ENCODE assay signal across 30 cellular contexts in the genomic region with DNA sequence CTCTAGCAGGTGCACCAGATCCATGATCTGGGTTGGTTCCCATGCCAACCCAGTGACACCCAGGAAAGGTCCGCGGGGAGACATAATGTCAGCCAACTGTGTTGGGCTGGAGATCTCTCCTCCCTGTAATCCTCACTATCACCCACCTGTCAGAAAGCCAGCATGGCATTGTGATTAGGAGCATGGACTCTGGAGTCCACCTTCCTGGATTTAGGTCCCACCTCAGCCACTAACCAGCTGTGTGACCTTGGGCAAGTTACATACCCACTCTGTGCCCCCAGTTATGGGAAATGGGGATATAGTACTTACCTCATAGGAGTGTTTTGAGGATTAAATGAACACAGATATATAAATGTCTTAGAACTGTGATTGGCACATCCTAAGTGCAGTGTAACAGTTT.
"Had no signal": no experiment of that assay in that cellular context is flagged by ENCODE, and none has a peak within 500 bp of the region (broad histone marks: within the 10 kb centered on the region; RNA-seq: fewer than 3 reads in every experiment).

No MANE protein-coding gene starts in this region.

- H3K4me1 ChIP-seq: colonic mucosa, gastrocnemius medialis, sigmoid colon, thyroid gland, upper lobe of left lung, vagina had no signal

- H3K27me3 Mint-ChIP-seq: activated CD8-positive, alpha-beta memory T cell treated with anti-CD3 and anti-CD28 coated beads, Interleukin-2, amount 10 ng/mL, durations not matched to agents 7 days and 5 days; progenitor cell of endocrine pancreas; stimulated activated memory B cell treated with anti-CD40 and anti-IgM and Interleukin-4, amounts not matched to agents 10 μg/mL and 1 μg/mL and 100 μg/mL, for 72 hours had no signal

- H3K4me3 Mint-ChIP-seq: activated CD8-positive, alpha-beta memory T cell treated with anti-CD3 and anti-CD28 coated beads, Interleukin-2, amount 10 ng/mL, durations not matched to agents 7 days and 5 days; activated CD8-positive, alpha-beta T cell treated with anti-CD3 and anti-CD28 coated beads for 36 hours; activated T-cell treated with anti-CD3 and anti-CD28 coated beads, Interleukin-2, amount 50 U/mL, for 72 hours; nephron; stimulated activated memory B cell treated with anti-CD40 and anti-IgM and Interleukin-4, amounts not matched to agents 10 μg/mL and 1 μg/mL and 100 μg/mL, for 72 hours; stimulated activated naive CD8-positive, alpha-beta T cell treated with anti-CD3 and anti-CD28 coated beads, Interleukin-15, amount 100 ng/mL, for 72 hours; T-helper 1 cell treated with Interleukin-12 subunit alpha and Interleukin-12 subunit beta and Interleukin-4 antibody, amounts not matched to agents 30 μg/mL and 1 μg/mL, for 36 hours had no signal

- ATAC-seq: activated CD8-positive, alpha-beta memory T cell treated with anti-CD3 and anti-CD28 coated beads, Interleukin-2, amount 10 ng/mL, durations not matched to agents 7 days and 5 days; activated CD8-positive, alpha-beta T cell treated with anti-CD3 and anti-CD28 coated beads for 36 hours; activated naive CD4-positive, alpha-beta T cell treated with anti-CD3 and anti-CD28 coated beads, Interleukin-2, amount 50 U/mL, for 72 hours; activated T-cell treated with anti-CD3 and anti-CD28 coated beads, Interleukin-2, amount 50 U/mL, for 72 hours; gastrocnemius medialis; left ventricle myocardium superior; mucosa of descending colon; stimulated activated memory B cell treated with anti-CD40 and anti-IgM and Interleukin-4, amounts not matched to agents 10 μg/mL and 1 μg/mL and 100 μg/mL, for 72 hours; stimulated activated naive CD8-positive, alpha-beta T cell treated with anti-CD3 and anti-CD28 coated beads, Interleukin-15, amount 100 ng/mL, for 72 hours had no signal

- H3K9me3 Mint-ChIP-seq: activated naive CD4-positive, alpha-beta T cell treated with anti-CD3 and anti-CD28 coated beads, Interleukin-2, amount 50 U/mL, for 72 hours; nephron; stimulated activated memory B cell treated with anti-CD40 and anti-IgM and Interleukin-4, amounts not matched to agents 10 μg/mL and 1 μg/mL and 100 μg/mL, for 72 hours; stimulated activated naive CD8-positive, alpha-beta T cell treated with anti-CD3 and anti-CD28 coated beads, Interleukin-15, amount 100 ng/mL, for 72 hours had no signal

- H3K27me3 ChIP-seq: colonic mucosa, gastrocnemius medialis, sigmoid colon, thyroid gland, upper lobe of left lung, vagina had no signal

- H3K4me3 ChIP-seq: colonic mucosa, gastrocnemius medialis, mucosa of descending colon, sigmoid colon, thyroid gland, upper lobe of left lung, vagina had no signal

- FAIRE-seq: small intestine, TTC549 had no signal

- DNase-seq: activated CD4-positive, alpha-beta T cell treated with anti-CD3 and anti-CD28 coated beads, Interleukin-2, amount 50 U/mL, for 1 hour; activated CD8-positive, alpha-beta memory T cell treated with anti-CD3 and anti-CD28 coated beads, Interleukin-2, amount 10 ng/mL, durations not matched to agents 7 days and 5 days; activated CD8-positive, alpha-beta T cell treated with anti-CD3 and anti-CD28 coated beads for 36 hours; activated naive CD4-positive, alpha-beta T cell; activated T-cell treated with anti-CD3 and anti-CD28 coated beads for 4 hours; activated T-cell treated with anti-CD3 and anti-CD28 coated beads, Interleukin-2, amount 50 U/mL, for 72 hours; cerebellar nuclear complex; colonic mucosa; effector memory CD4-positive, alpha-beta T cell; gastrocnemius medialis; glutamatergic neuron; left ventricle myocardium superior; mucosa of descending colon; retina; sigmoid colon; small intestine; stimulated activated CD4-positive, alpha-beta T cell treated with anti-CD3 and anti-CD28 coated beads, Interleukin-1b, Interleukin-23, amount 100 ng/mL, for 48 hours; stimulated activated CD4-positive, alpha-beta T cell treated with anti-CD3 and anti-CD28 coated beads, Interleukin-4, amount 100 ng/mL, for 4 hours; stimulated activated CD8-positive, alpha-beta memory T cell treated with anti-CD3 and anti-CD28 coated beads, Interleukin-4, amount 100 ng/mL, for 48 hours; stimulated activated naive CD8-positive, alpha-beta T cell treated with anti-CD3 and anti-CD28 coated beads, Interleukin-15, amount 100 ng/mL, for 72 hours; T-helper 9 cell; thyroid gland; upper lobe of left lung had no signal

- H3K27ac Mint-ChIP-seq: activated CD8-positive, alpha-beta memory T cell treated with anti-CD3 and anti-CD28 coated beads, Interleukin-2, amount 10 ng/mL, durations not matched to agents 7 days and 5 days; activated CD8-positive, alpha-beta T cell treated with anti-CD3 and anti-CD28 coated beads for 36 hours; activated T-cell treated with anti-CD3 and anti-CD28 coated beads, Interleukin-2, amount 50 U/mL, for 72 hours; nephron; progenitor cell of endocrine pancreas; stimulated activated naive CD8-positive, alpha-beta T cell treated with anti-CD3 and anti-CD28 coated beads, Interleukin-15, amount 100 ng/mL, for 72 hours; T-helper 1 cell treated with Interleukin-12 subunit alpha and Interleukin-12 subunit beta and Interleukin-4 antibody, amounts not matched to agents 30 μg/mL and 1 μg/mL, for 36 hours had no signal

- H3K36me3 ChIP-seq: colonic mucosa, gastrocnemius medialis, sigmoid colon, thyroid gland, upper lobe of left lung, vagina had no signal

- H3K27ac ChIP-seq: colonic mucosa, gastrocnemius medialis, sigmoid colon, thyroid gland, upper lobe of left lung, vagina had no signal

- H3K9me3 ChIP-seq: colonic mucosa, gastrocnemius medialis, mucosa of descending colon, sigmoid colon, thyroid gland, upper lobe of left lung, vagina had no signal
